ENCODE assay signal across 9 cellular contexts in the genomic region with DNA sequence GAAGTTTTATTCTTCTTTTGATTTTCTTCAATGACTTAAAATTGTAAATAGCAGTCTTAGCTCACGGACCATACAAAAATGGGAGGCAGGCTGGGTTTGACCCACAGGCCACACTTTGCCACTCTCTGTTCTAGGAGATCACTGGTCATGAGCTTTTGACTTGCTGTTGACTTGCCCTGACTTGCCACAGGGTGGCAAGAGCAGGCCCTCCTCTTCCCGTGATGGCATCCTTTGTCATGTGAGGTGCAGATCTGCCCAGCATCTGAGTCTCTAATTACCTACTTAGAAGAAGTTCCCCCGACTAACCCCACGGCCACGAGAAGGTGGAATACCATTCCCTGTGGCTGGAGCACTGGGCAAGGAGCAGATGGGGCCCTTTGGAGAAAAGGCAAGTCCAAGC.
A peak's percentile ranks its signal among the peaks of the same experiment; 100 is the strongest.
DNase-seq lines count a peak whose midpoint lies in the region; ATAC-seq, FAIRE-seq and TF ChIP-seq lines count a peak whose summit lies in the region.
"Had no signal": no experiment of that assay in that cellular context is flagged by ENCODE, and none has a peak within 500 bp of the region (broad histone marks: within the 10 kb centered on the region; RNA-seq: fewer than 3 reads in every experiment).

No MANE protein-coding gene starts in this region.

- dilution Hi-C loops in keratinocyte (cut with MboI; ENCODE audit: extremely low pct_ligation_motif_present, low sequenced_read_pairs), result no loop called here

- H3K9me1 ChIP-seq in keratinocyte (ENCODE audit: control insufficient read depth, extremely low read depth, insufficient read depth, low read length), result no peaks in the 10 kb centered on the region

- H3K9me3 ChIP-seq in DND-41 (ENCODE audit: insufficient read depth, low read length, severe bottlenecking) (no peaks in the 10 kb centered on the region), keratinocyte (ENCODE audit: control insufficient read depth, low read depth, low read length) (no peaks in the 10 kb centered on the region), left lung (no peaks in the 10 kb centered on the region)
- H3K9me3 ChIP-seq: SJSA1 had no signal

- H3K4me2 ChIP-seq in DND-41 (ENCODE audit: insufficient read depth, low read length), result no peak overlapping the region
- peak overlapping the region; percentile 42 for H3K4me2 ChIP-seq in keratinocyte (ENCODE audit: control insufficient read depth, extremely low read depth, insufficient read depth, low read depth, low read length)

- H4K20me1 ChIP-seq in DND-41 (ENCODE audit: insufficient read depth, low read length) (no peaks in the 10 kb centered on the region), keratinocyte (ENCODE audit: control insufficient read depth, extremely low read depth, insufficient read depth, low read length) (no peaks in the 10 kb centered on the region)

- FAIRE-seq in keratinocyte (lab: Jason Lieb, UNC), result no peak

- ATAC-seq in DND-41 (ENCODE audit: insufficient read depth, low read depth) (no peak), left lung (no peak)

- no peaks in the 10 kb centered on the region for H3K36me3 ChIP-seq in DND-41 (ENCODE audit: insufficient read depth, low read length)
- no peaks in the 10 kb centered on the region for H3K36me3 ChIP-seq in keratinocyte (ENCODE audit: control insufficient read depth in 2 of 2, extremely low read depth in 1 of 2, insufficient read depth in 2 of 2, low read length in 2 of 2)
- H3K36me3 ChIP-seq in left lung, result no peaks in the 10 kb centered on the region
- H3K36me3 ChIP-seq: SJSA1 had no signal

- H2AFZ ChIP-seq in DND-41 (ENCODE audit: low read depth, low read length), result peak overlapping the region; percentile 77; the same call in 1 of the 2 replicates
- H2AFZ ChIP-seq in keratinocyte (ENCODE audit: control insufficient read depth, low read length), result peak overlapping the region; percentile 35

- H3K4me1 ChIP-seq in DND-41 (ENCODE audit: insufficient read depth, low read length), result peaks cover 7% of the 10 kb centered on the region
- peaks cover 11% of the 10 kb centered on the region for H3K4me1 ChIP-seq in keratinocyte (ENCODE audit: control insufficient read depth, extremely low read depth, insufficient read depth, low read length)
- H3K4me1 ChIP-seq in left lung, result no peaks in the 10 kb centered on the region
- H3K4me1 ChIP-seq: SJSA1 had no signal

- no peak for DNase-seq in DND-41
- peak; percentile 14 for DNase-seq in H4 (ENCODE audit: low spot score)
- peak; percentile 30 for DNase-seq in RKO (ENCODE audit: low spot score)
- DNase-seq in keratinocyte (ENCODE audit: low read depth, low spot score), result no peak
- DNase-seq in NCI-H446 treated with DMSO at 0.1 percent for 48 hours (lab: John Stamatoyannopoulos, UW), result no peak
- no peak for DNase-seq in left lung
- DNase-seq in NCI-H1436 (lab: John Stamatoyannopoulos, UW), result no peak
- no peak for DNase-seq in NCI-H1694 treated with DMSO at 0.1 percent for 48 hours (lab: John Stamatoyannopoulos, UW)

- TF ChIP-seq CTCF in DND-41 (IDR thresholded peaks at IDR 0.05; ENCODE audit: borderline replicate concordance, extremely low read depth, low read length, poor library complexity, severe bottlenecking) (no peak), keratinocyte (optimal IDR thresholded peaks at IDR 0.05 in 1 of 3, IDR thresholded peaks at IDR 0.05 in 1 of 3, conservative IDR thresholded peaks at IDR 0.05 in 1 of 3; ENCODE audit: extremely low read depth in 1 of 3, insufficient read depth in 2 of 3, low read length in 3 of 3) (no peak), left lung (IDR thresholded peaks at IDR 0.05) (no peak)

- H3K27me3 ChIP-seq in DND-41 (ENCODE audit: insufficient read depth, low read length, poor library complexity) (no peaks in the 10 kb centered on the region), keratinocyte (ENCODE audit: control insufficient read depth, extremely low read depth, insufficient read depth, low read length) (no peaks in the 10 kb centered on the region), left lung (no peaks in the 10 kb centered on the region)
- H3K27me3 ChIP-seq: SJSA1 had no signal

- H3K27ac ChIP-seq in DND-41 (ENCODE audit: low read length) (no peak overlapping the region), keratinocyte (ENCODE audit: control insufficient read depth, insufficient read depth, low read length) (no peak overlapping the region), left lung (no peak overlapping the region)
- H3K27ac ChIP-seq: SJSA1 had no signal

- intact Hi-C loops in left lung (cut with DNase I), result no loop called here

- H3K79me2 ChIP-seq in DND-41 (ENCODE audit: insufficient read depth, low read length), result no peaks in the 10 kb centered on the region
- H3K79me2 ChIP-seq in keratinocyte (ENCODE audit: control insufficient read depth, insufficient read depth, low read length), result no peaks in the 10 kb centered on the region

- H3K9ac ChIP-seq in DND-41 (ENCODE audit: low read depth, low read length) (no peak overlapping the region), keratinocyte (ENCODE audit: control insufficient read depth, extremely low read depth, insufficient read depth, low read length) (no peak overlapping the region)

- no peak overlapping the region for H3K4me3 ChIP-seq in DND-41 (ENCODE audit: low read depth in 1 of 2, low read length in 2 of 2)
- H3K4me3 ChIP-seq in keratinocyte (ENCODE audit: control insufficient read depth in 2 of 3, extremely low read depth in 1 of 3, insufficient read depth in 2 of 3, low read depth in 1 of 3, low read length in 3 of 3), result no peak overlapping the region
- no peak overlapping the region for H3K4me3 ChIP-seq in left lung
- H3K4me3 ChIP-seq: SJSA1 had no signal

Comparison
In these comparisons a context has a peak if more than half of its experiments do, and no peak if none do; other contexts are left out.
1. DNase-seq: peak in H4 (single experiment) and RKO (single experiment); none in DND-41 (single experiment), keratinocyte (single experiment), NCI-H446 treated with DMSO at 0.1 percent for 48 hours (single experiment), left lung (0 of 2), NCI-H1436 (single experiment) and NCI-H1694 treated with DMSO at 0.1 percent for 48 hours (single experiment).